Comparison of ENCODE assay signal across 9 cellular contexts in genomic region chr1:177913762-177914540, GRCh38. TPM values are rescaled to one million over a fixed set of nuclear protein-coding genes. Genes with fewer than 3 reads are reported as not detected.
DNase-seq lines count a peak whose midpoint lies in the region; ATAC-seq, FAIRE-seq and TF ChIP-seq lines count a peak whose summit lies in the region.
"Had no signal": no experiment of that assay in that cellular context is flagged by ENCODE, and none has a peak within 500 bp of the region (broad histone marks: within the 10 kb centered on the region; RNA-seq: fewer than 3 reads in every experiment).

No MANE protein-coding gene starts in this region.

- no peak overlapping the region for H2AFZ ChIP-seq in K562 (ENCODE audit: low read depth, low read length)

- WGBS in K562 (ENCODE audit: insufficient coverage, low coverage, missing lambda C conversion rate) = 0% methylated on average over 4 of the region's 4 CpGs

- H3K79me2 ChIP-seq in K562 (ENCODE audit: control insufficient read depth, insufficient read depth, low read length) = no peaks in the 10 kb centered on the region

- H4K20me1 ChIP-seq in K562 (replicated peaks; ENCODE audit: control insufficient read depth, insufficient read depth, low read length) = no peaks in the 10 kb centered on the region

- in situ Hi-C loops in K562 (cut with MboI) = no loop called here

- ATAC-seq in K562 (peak; percentile 49; the same call in 2 of the 3 replicates), mucosa of descending colon (peak; percentile 77)

- no peaks in the 10 kb centered on the region for H3K27me3 ChIP-seq in K562 (ENCODE audit: control insufficient read depth in 2 of 2, insufficient read depth in 2 of 2, low read length in 2 of 2)

- DNase-seq in DMS53 treated with DMSO at 0.1 percent for 48 hours (lab: John Stamatoyannopoulos, UW; ENCODE audit: unreplicated experiment) (peak; percentile 50), NAMALWA (ENCODE audit: low spot score) (peak; percentile 28), K562 (ENCODE audit: extremely low read depth in 1 of 4, low spot score in 3 of 4) (no peak), mucosa of descending colon (peak in 2 of 3 donors; percentile 60 to 66), GM19239 (ENCODE audit: insufficient read length, low spot score) (no peak), 8988T (no peak), COLO829 (ENCODE audit: low spot score) (no peak)
- no peak for DNase-seq in stimulated activated naive CD4-positive, alpha-beta T cell treated with Interleukin-2 at 50 U/mL for 16 hours (lab: John Stamatoyannopoulos, UW)
- DNase-seq: activated B cell treated with CpG ODN at 0.5 μM for 24 hours had no signal

- H3K4me1 ChIP-seq in K562 (replicated peaks in 1 of 2; ENCODE audit: control insufficient read depth in 2 of 2, insufficient read depth in 2 of 2, low read length in 2 of 2) (no peaks in the 10 kb centered on the region), mucosa of descending colon (ENCODE audit: low read depth) (no peaks in the 10 kb centered on the region)

- no peak overlapping the region for H3K27ac ChIP-seq in K562 (ENCODE audit: extremely low read depth, low read depth, low read length)

- no peak overlapping the region for H3K9ac ChIP-seq in K562 (ENCODE audit: insufficient read depth in 1 of 2, low read depth in 2 of 2, low read length in 2 of 2)

- TF ChIP-seq CTCF in K562 (IDR thresholded peaks at IDR 0.05 in 2 of 3, conservative IDR thresholded peaks at IDR 0.05 in 1 of 3; ENCODE audit: insufficient read depth in 2 of 3, low read depth in 1 of 3, low read length in 3 of 3) = peak in 2 of 3 experiments; percentile 13 to 20; a peak in 1 of 6 replicates
- TF ChIP-seq CTCF in mucosa of descending colon (IDR thresholded peaks at IDR 0.05) = no peak

- H3K4me2 ChIP-seq in K562 (ENCODE audit: insufficient read depth, low read length) = no peak overlapping the region

- no peaks in the 10 kb centered on the region for H3K9me1 ChIP-seq in K562 (ENCODE audit: control insufficient read depth, insufficient read depth, low read length)

- no peak for FAIRE-seq in K562 (lab: Jason Lieb, UNC)
- FAIRE-seq in GM19239 (lab: Jason Lieb, UNC) = no peak

- H3K9me3 ChIP-seq in K562 (replicated peaks; ENCODE audit: control insufficient read depth, insufficient read depth, low read depth, low read length) (peaks cover 2% of the 10 kb centered on the region; the same call in 1 of the 2 replicates), mucosa of descending colon (no peaks in the 10 kb centered on the region)

- no peak for TF ChIP-seq POLR2A in K562 (conservative IDR thresholded peaks at IDR 0.05)

- TF ChIP-seq EP300 in K562 (IDR thresholded peaks at IDR 0.05; ENCODE audit: low read length) = no peak

- POLR2A ChIA-PET in K562 (lab: Yijun Ruan, JAX) = interaction anchor here (0.6 kb wide), 1 partner anchor 1409 kb away, joined by 4 read pairs; no protein-coding TSS in a partner anchor

- intact Hi-C loops in K562 (cut with micrococcal nuclease) (no loop called here), mucosa of descending colon (cut with DNase I, micrococcal nuclease) (no loop called here)

- no peak overlapping the region for H3K4me3 ChIP-seq in K562
- no peak overlapping the region for H3K4me3 ChIP-seq in mucosa of descending colon

- no peak; a peak in 1 of 4 replicates for TF ChIP-seq RAD21 in K562 (CRISPR knock-in tag; conservative IDR thresholded peaks at IDR 0.05 in 1 of 2, IDR thresholded peaks at IDR 0.05 in 1 of 2)

- BruUV-seq in K562 (replicated peaks; lab: Mats Ljungman, UMichigan) = no TSS peak

- CTCF ChIA-PET in K562 (lab: Yijun Ruan, JAX; ENCODE audit: low intra/inter-chr PET ratio) = no interaction called here

- no peaks in the 10 kb centered on the region for H3K36me3 ChIP-seq in K562 (ENCODE audit: control insufficient read depth, insufficient read depth, low read length)
- no peaks in the 10 kb centered on the region for H3K36me3 ChIP-seq in mucosa of descending colon (ENCODE audit: low read depth)

TF ChIP-seq in K562, 482 proteins besides CTCF, POLR2A, EP300 and RAD21:
- TF ChIP-seq BHLHE40 (IDR thresholded peaks at IDR 0.05; ENCODE audit: low read length) (peak; percentile 32; the same call in 1 of the 2 replicates), ZNF695 (CRISPR knock-in tag; IDR thresholded peaks at IDR 0.05) (no peak), TOE1 (IDR thresholded peaks at IDR 0.05; ENCODE audit: borderline replicate concordance) (no peak), TOE1 (CRISPR knock-in tag; IDR thresholded peaks at IDR 0.05; ENCODE audit: borderline replicate concordance, low read depth) (no peak)

RNA-seq across cellular contexts. Expression of gene SEC16B, which starts 55.9 kb away (rescaled TPM):
- total RNA-seq in K562 (2011; cell fraction: chromatin; rRNA removed; ENCODE audit: low replicate concordance) = not detected in 2 replicates
- total RNA-seq in K562 (2011; cell fraction: nucleolus; rRNA removed) = not detected in 2 replicates
- not detected in 2 replicates for total RNA-seq in K562 (2011; cell fraction: nucleoplasm; rRNA removed)
- total RNA-seq in K562 (2014; rRNA removed) = not detected in 2 replicates
- not detected in 2 replicates for total RNA-seq in K562 (2014; rRNA removed; fragmentation: Illumina TruSeq; extraction: Trizol)
- total RNA-seq in K562 (2015; rRNA removed; fragmentation: Illumina TruSeq; extraction: Trizol) = not detected in 2 replicates
- not detected in 2 replicates for total RNA-seq in K562 (2021)
- not detected in 2 replicates for polyA plus RNA-seq in K562 (2011; rRNA removed)
- not detected in 2 replicates for polyA plus RNA-seq in K562 (2011; cell fraction: cytosol; rRNA removed)
- 0.06 TPM in 1 of 2 replicates, not detected in the other for polyA plus RNA-seq in K562 (2011; cell fraction: nucleus; rRNA removed)
- 0.04 TPM in 1 of 2 replicates, not detected in the other for polyA plus RNA-seq in K562 (2012)
- polyA plus RNA-seq in K562 (2014; fragmentation: Illumina TruSeq; extraction: Trizol) = not detected in 2 replicates
- not detected for polyA plus RNA-seq in K562 (2014; fragmentation: Nextera tagmentation; extraction: Ambion mirVana)
- polyA plus RNA-seq in K562 (2014; rRNA removed) = not detected in 2 replicates
- polyA minus RNA-seq in K562 (2011; rRNA and poly(A)+ RNA removed) = not detected in 2 replicates
- not detected in 2 replicates for polyA minus RNA-seq in K562 (2011; cell fraction: cytosol; rRNA and poly(A)+ RNA removed)
- not detected in 2 replicates for polyA minus RNA-seq in K562 (2011; cell fraction: nucleus; rRNA and poly(A)+ RNA removed)
- total RNA-seq in mucosa of descending colon = 1 to 10 TPM; 2.4 to 9.4 (median 4.7) TPM
- total RNA-seq: activated B cell treated with CpG ODN at 0.5 μM for 24 hours had no signal

Comparison
In these comparisons a context has a peak if more than half of its experiments do, and no peak if none do; other contexts are left out.
1. DNase-seq: peak in DMS53 treated with DMSO at 0.1 percent for 48 hours (single experiment), NAMALWA (single experiment) and mucosa of descending colon (2 of 3); none in K562 (0 of 4), GM19239 (single experiment), stimulated activated naive CD4-positive, alpha-beta T cell treated with Interleukin-2 at 50 U/mL for 16 hours (single experiment), 8988T (single experiment) and COLO829 (single experiment).